ENCODE assay signal across 1 cellular context in the genomic region with DNA sequence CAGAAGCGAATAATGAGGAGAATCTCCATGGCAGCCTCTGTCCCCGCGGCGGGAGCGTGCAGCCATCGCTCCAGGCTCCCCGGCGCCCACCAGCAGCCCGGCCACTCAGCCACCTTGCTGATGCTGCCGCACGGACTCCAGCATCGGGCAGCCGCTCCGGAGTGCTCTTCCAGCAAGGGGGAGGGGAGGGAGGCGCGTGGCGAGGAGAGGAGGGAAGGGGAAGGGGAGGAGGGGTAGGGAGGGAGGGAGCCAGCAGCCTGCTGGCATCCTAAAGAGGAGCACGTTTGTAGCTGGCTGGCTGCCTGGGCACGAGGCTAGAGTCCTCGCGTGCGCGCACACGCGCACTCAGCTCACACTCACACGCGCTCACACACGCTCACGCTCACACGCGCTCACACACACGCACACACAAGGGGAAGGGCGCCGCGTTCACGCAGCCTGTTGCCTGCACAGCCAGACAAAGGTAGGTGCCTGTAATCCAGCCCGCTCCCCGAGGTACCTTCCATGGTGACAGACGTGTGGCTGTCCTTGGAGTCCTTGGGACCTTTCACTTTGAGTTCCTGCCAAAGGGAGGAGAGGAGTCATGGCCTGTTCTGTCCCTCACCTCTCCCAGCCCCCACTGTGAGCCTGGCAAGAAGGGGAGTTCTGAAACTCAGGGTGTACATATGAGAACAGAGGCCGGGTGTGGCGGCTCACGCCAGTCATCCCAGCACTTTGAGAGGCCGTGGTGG.
TF ChIP-seq lines count a peak whose summit lies in the region.

No MANE protein-coding gene starts in this region.

TF ChIP-seq in IMR-90, 13 proteins besides CTCF, POLR2A, EP300 and RAD21 (continued from another document):
- TF ChIP-seq MXI1 (IDR thresholded peaks at IDR 0.05; ENCODE audit: borderline replicate concordance, low read depth, low read length), result no peak
